In the genomic region with DNA sequence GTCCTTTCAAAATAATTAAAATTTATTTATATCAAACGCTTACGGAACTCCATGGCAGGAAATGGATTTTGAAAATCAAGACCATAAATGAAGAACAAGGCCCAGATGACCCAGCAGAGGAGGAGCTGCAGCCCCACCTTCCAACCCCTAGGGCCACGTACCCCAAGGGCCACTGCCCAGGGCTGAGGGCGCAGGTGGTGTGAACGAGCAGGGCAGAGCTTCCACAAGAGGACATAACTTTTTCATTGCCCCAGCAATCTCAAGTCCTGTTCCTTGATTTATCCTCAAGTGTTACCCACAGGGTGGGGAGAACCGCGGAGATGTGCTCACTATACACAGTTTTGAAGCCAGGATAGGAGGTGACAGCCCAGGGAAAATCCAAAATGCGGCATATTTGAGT, we compare ENCODE assay signal across 1 cellular context.
TF ChIP-seq lines count a peak whose summit lies in the region.

No MANE protein-coding gene starts in this region.

TF ChIP-seq in HepG2, 621 proteins besides CTCF, POLR2A, EP300 and RAD21:
- TF ChIP-seq ZSCAN31 (CRISPR knock-in tag; IDR thresholded peaks at IDR 0.05; ENCODE audit: low read depth) (no peak), RBM22 (optimal IDR thresholded peaks at IDR 0.05; ENCODE audit: low read length) (peak; percentile 45)
